ENCODE assay signal across 1 cellular context in genomic region chr2:226649201-226649600, GRCh38.
TF ChIP-seq lines count a peak whose summit lies in the region.

No MANE protein-coding gene starts in this region.

TF ChIP-seq in WTC11, 78 proteins besides CTCF, POLR2A, EP300 and RAD21 (continued from another document):
- TF ChIP-seq USF1 (CRISPR knock-in tag; IDR thresholded peaks at IDR 0.05) (no peak), ZMAT4 (CRISPR knock-in tag; IDR thresholded peaks at IDR 0.05) (no peak), TCF7 (CRISPR knock-in tag; IDR thresholded peaks at IDR 0.05; ENCODE audit: low read depth) (no peak), ZBTB21 (CRISPR knock-in tag; IDR thresholded peaks at IDR 0.05; ENCODE audit: borderline replicate concordance) (no peak), AFF4 (CRISPR knock-in tag; IDR thresholded peaks at IDR 0.05; ENCODE audit: borderline replicate concordance) (no peak)
